21 cellular contexts compared by ENCODE assay signal in the genomic region with DNA sequence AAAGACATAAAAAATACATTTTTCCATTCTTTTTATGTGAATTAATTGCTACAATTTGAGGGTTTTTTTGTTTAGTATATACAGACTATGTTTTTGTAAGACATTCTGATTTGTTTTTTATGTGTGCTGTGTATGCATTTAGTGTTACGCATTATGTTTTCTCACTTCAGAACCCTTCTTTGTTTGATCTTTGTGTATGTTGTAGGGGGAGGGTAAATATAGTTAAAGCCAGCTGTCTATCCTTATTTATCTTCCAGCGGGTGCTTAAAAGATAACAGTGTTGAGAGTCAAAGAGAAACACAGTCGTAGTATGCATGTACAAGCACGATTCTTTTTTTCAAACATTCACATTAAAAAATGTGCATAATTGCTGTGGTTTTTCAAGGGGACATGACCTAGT.
A peak's percentile ranks its signal among the peaks of the same experiment; 100 is the strongest.
DNase-seq lines count a peak whose midpoint lies in the region; ATAC-seq, FAIRE-seq and TF ChIP-seq lines count a peak whose summit lies in the region.
"Had no signal": no experiment of that assay in that cellular context is flagged by ENCODE, and none has a peak within 500 bp of the region (broad histone marks: within the 10 kb centered on the region; RNA-seq: fewer than 3 reads in every experiment).

No MANE protein-coding gene starts in this region.

- peak; percentile 34 for DNase-seq in NCI-H2107 treated with DMSO at 0.1 percent for 48 hours (lab: John Stamatoyannopoulos, UW; ENCODE audit: unreplicated experiment)
- DNase-seq in NCI-H2107 (lab: John Stamatoyannopoulos, UW), result no peak
- DNase-seq in NCI-H1105 treated with DMSO at 0.1 percent for 48 hours (lab: John Stamatoyannopoulos, UW), result peak; percentile 81
- DNase-seq in NCI-H510A treated with DMSO at 0.1 percent for 48 hours (lab: John Stamatoyannopoulos, UW), result peak; percentile 72
- peak; percentile 10 to 38 for DNase-seq in erythroblast (lab: John Stamatoyannopoulos, UW)
- no peak for DNase-seq in urothelium cell line (ENCODE audit: low spot score)
- no peak for DNase-seq in NCI-H226
- DNase-seq: activated CD4-positive, alpha-beta T cell treated with anti-CD3 and anti-CD28 coated beads, Interleukin-2, amount 10 ng/mL, durations not matched to agents 7 days and 5 days; central memory CD4-positive, alpha-beta T cell; immature natural killer cell; MG63; pancreas; right cardiac atrium; stimulated activated CD4-positive, alpha-beta T cell treated with anti-CD3 and anti-CD28 coated beads, Interleukin-15, amount 100 ng/mL, for 24 hours; stimulated activated CD8-positive, alpha-beta memory T cell treated with anti-CD3 and anti-CD28 coated beads, Interleukin-4, amount 100 ng/mL, for 48 hours; upper lobe of left lung; WERI-Rb-1 had no signal

- no peak for ATAC-seq in GM21723 (IDR thresholded peaks at IDR 0.05; ENCODE audit: unreplicated experiment)
- ATAC-seq: activated naive CD4-positive, alpha-beta T cell treated with anti-CD3 and anti-CD28 coated beads, Interleukin-2, amount 50 U/mL, for 72 hours; right cardiac atrium had no signal

- FAIRE-seq in urothelium cell line (lab: Jason Lieb, UNC), result no peak
- FAIRE-seq: A204.1, H1, pancreas had no signal

- no peak for TF ChIP-seq POLR2A in erythroblast (IDR thresholded peaks at IDR 0.05; ENCODE audit: low read length)

Comparison
In these comparisons a context has a peak if more than half of its experiments do, and no peak if none do; other contexts are left out.
1. DNase-seq: peak in NCI-H2107 treated with DMSO at 0.1 percent for 48 hours (single experiment), NCI-H1105 treated with DMSO at 0.1 percent for 48 hours (single experiment), NCI-H510A treated with DMSO at 0.1 percent for 48 hours (single experiment) and erythroblast (2 of 2); none in NCI-H2107 (single experiment), urothelium cell line (single experiment) and NCI-H226 (single experiment).